1 cellular context compared by ENCODE assay signal in the genomic region with DNA sequence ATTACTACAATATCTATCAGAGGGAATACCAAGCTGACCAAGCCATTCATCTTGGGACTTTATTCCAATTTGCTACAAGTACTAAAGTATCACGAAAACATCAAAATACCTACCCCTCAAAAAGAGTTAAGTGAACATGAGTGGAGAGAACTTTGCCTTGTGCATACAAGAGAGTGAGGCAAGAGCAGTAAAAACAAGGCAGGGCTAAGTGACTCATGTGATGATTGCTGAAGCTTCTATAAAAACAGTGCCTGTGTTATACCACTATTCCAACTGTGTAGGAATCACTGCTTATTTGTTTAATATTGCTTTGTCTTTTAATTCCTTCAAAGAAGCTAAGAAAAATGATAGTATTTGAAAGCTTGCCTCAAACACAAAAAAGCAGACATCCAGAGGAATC.
TF ChIP-seq lines count a peak whose summit lies in the region.

No MANE protein-coding gene starts in this region.

TF ChIP-seq in liver, 16 proteins besides CTCF, POLR2A, EP300 and RAD21 (continued from another document):
- peak; percentile 27 for TF ChIP-seq REST (IDR thresholded peaks at IDR 0.05)
- TF ChIP-seq SP1 (IDR thresholded peaks at IDR 0.05) = peak; percentile 50
- TF ChIP-seq, protein P1, sequence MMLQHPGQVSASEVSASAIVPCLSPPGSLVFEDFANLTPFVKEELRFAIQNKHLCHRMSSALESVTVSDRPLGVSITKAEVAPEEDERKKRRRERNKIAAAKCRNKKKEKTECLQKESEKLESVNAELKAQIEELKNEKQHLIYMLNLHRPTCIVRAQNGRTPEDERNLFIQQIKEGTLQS (IDR thresholded peaks at IDR 0.05) = peak; percentile 60
- no peak for TF ChIP-seq RXRA (IDR thresholded peaks at IDR 0.05)
- no peak for TF ChIP-seq TAF1 (conservative IDR thresholded peaks at IDR 0.05)
